12 cellular contexts compared by ENCODE assay signal in the genomic region with DNA sequence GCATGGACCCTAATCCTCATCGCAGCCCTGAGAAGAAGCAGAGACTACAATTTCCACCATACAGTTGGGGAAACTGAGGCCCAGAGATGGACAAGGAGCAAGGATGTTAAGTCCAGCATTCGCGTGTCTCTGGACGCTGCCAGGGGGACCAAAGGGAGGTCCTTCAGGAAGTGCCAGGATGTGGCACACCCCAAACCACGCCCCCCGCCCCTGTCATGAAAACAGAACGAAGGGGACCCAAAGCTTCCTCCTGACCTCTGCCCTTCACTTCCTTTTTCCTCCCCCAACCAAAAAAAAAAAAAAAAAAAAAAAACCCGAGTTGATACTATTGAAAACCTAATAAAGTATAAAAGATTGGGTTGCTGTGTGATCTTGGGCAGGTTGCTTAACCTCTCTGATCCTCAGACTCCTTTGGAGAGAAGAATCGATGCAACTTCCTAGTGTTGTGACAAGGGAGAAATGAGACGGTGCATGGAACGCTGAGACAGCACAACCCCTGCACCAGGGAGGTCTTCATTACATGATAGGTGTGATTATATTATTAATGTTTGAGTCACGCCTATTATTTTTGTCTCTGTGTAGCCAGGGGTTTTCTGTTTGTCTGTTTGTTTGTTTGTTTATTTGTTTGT. TPM values are rescaled to one million over a fixed set of nuclear protein-coding genes. Genes with fewer than 3 reads are reported as not detected.
A peak's percentile ranks its signal among the peaks of the same experiment; 100 is the strongest.
DNase-seq lines count a peak whose midpoint lies in the region; ATAC-seq, FAIRE-seq and TF ChIP-seq lines count a peak whose summit lies in the region.
"Had no signal": no experiment of that assay in that cellular context is flagged by ENCODE, and none has a peak within 500 bp of the region (broad histone marks: within the 10 kb centered on the region; RNA-seq: fewer than 3 reads in every experiment).

No MANE protein-coding gene starts in this region.

- no peaks in the 10 kb centered on the region for H3K9me3 ChIP-seq in right atrium auricular region
- H3K9me3 ChIP-seq in H1 (ENCODE audit: insufficient read depth in 2 of 2, low read depth in 1 of 2, low read length in 1 of 2) = no peaks in the 10 kb centered on the region
- H3K9me3 ChIP-seq in transverse colon = no peaks in the 10 kb centered on the region
- H3K9me3 ChIP-seq: ovary had no signal

- peaks cover 0 to 13% of the 10 kb centered on the region in 2 donors for H3K4me1 ChIP-seq in right atrium auricular region
- H3K4me1 ChIP-seq in H1 (replicated peaks in 1 of 4; ENCODE audit: control insufficient read depth in 3 of 4, insufficient read depth in 4 of 4, low read length in 3 of 4) = peaks cover 0 to 4% (median 2%) of the 10 kb centered on the region in 4 experiments; a peak in 2 of 7 replicates
- peaks cover 7 to 16% (median 12%) of the 10 kb centered on the region in 4 donors for H3K4me1 ChIP-seq in transverse colon

- WGBS in H1 (ENCODE audit: extremely low coverage in 1 of 2, insufficient coverage in 1 of 2, insufficient read length in 1 of 2, insufficient replicate concordance in 2 of 2, low coverage in 1 of 2, low lambda C conversion rate in 2 of 2, missing lambda C conversion rate in 1 of 2), 2 experiments = 71% methylated on average over 11 of the region's 12 CpGs; no CpG with 5 or more reads in 1 of the 2 experiments
- WGBS in transverse colon (ENCODE audit: low coverage in 1 of 2), 2 donors = 48 to 59% methylated on average over 5 to 12 of the region's 12 CpGs

- no peak overlapping the region for H3K4ac ChIP-seq in H1 (replicated peaks; ENCODE audit: insufficient read length, low read depth, low read length)

- no peaks in the 10 kb centered on the region for H3K79me1 ChIP-seq in H1 (ENCODE audit: low read depth, low read length)

- H2BK12ac ChIP-seq in H1 (ENCODE audit: low read depth, low read length) = no peak overlapping the region

- TF ChIP-seq RAD21 in H1 (IDR thresholded peaks at IDR 0.05 in 1 of 2, conservative IDR thresholded peaks at IDR 0.05 in 1 of 2; ENCODE audit: low read depth in 2 of 2, low read length in 2 of 2) = no peak

- H3K4me3 ChIP-seq in right atrium auricular region = no peak overlapping the region
- no peak overlapping the region for H3K4me3 ChIP-seq in H1 (ENCODE audit: extremely low read depth in 1 of 4, insufficient read depth in 2 of 4, low read depth in 3 of 4, low read length in 4 of 4)
- no peak overlapping the region for H3K4me3 ChIP-seq in transverse colon
- H3K4me3 ChIP-seq: ovary had no signal

- H4K91ac ChIP-seq in H1 (replicated peaks; ENCODE audit: insufficient read length, low read length) = no peak overlapping the region

- H3K4me2 ChIP-seq in H1 (ENCODE audit: insufficient read depth in 1 of 2, low read depth in 2 of 2, low read length in 2 of 2) = no peak overlapping the region; a peak in 1 of 4 replicates

- in situ Hi-C loops in transverse colon (cut with MboI; ENCODE audit: low pct_ligation_motif_present in 1 of 4, low pct_unique_long_range_greater_than_20kb in 1 of 4, low sequenced_read_pairs in 3 of 4) = no loop called here

- H2BK15ac ChIP-seq in H1 (ENCODE audit: low read length) = no peak overlapping the region

- H3K9ac ChIP-seq in H1 (replicated peaks in 1 of 4; ENCODE audit: extremely low read depth in 1 of 4, low read depth in 3 of 4, low read length in 3 of 4) = no peak overlapping the region

- peaks cover 0 to 2% of the 10 kb centered on the region in 2 experiments for H4K20me1 ChIP-seq in H1 (replicated peaks in 1 of 2; ENCODE audit: control insufficient read depth in 1 of 2, insufficient read depth in 2 of 2, low read length in 2 of 2)

- H4K8ac ChIP-seq in H1 (ENCODE audit: extremely low read depth, insufficient read depth, low read length) = no peak overlapping the region; the same call in 1 of the 2 replicates

- H4K5ac ChIP-seq in H1 (ENCODE audit: insufficient read length, low read depth, low read length) = no peak overlapping the region

- H3K9me3 Mint-ChIP-seq in activated CD4-positive, alpha-beta T cell treated with anti-CD3 and anti-CD28 coated beads, Interleukin-2, amount 10 ng/mL, durations not matched to agents 7 days and 5 days = no peaks in the 10 kb centered on the region

- no peak overlapping the region for H3K23ac ChIP-seq in H1 (ENCODE audit: insufficient read length)

- H3K36me3 Mint-ChIP-seq in activated CD4-positive, alpha-beta T cell treated with anti-CD3 and anti-CD28 coated beads, Interleukin-2, amount 10 ng/mL, durations not matched to agents 7 days and 5 days (ENCODE audit: low read depth) = no peaks in the 10 kb centered on the region

- TF ChIP-seq EP300 in H1 (IDR thresholded peaks at IDR 0.05; ENCODE audit: borderline replicate concordance in 1 of 2, low read depth in 2 of 2, low read length in 2 of 2) = no peak
- TF ChIP-seq EP300 in transverse colon (IDR thresholded peaks at IDR 0.05; ENCODE audit: low read depth) = no peak

- no peaks in the 10 kb centered on the region for H3K27me3 Mint-ChIP-seq in activated CD4-positive, alpha-beta T cell treated with anti-CD3 and anti-CD28 coated beads, Interleukin-2, amount 10 ng/mL, durations not matched to agents 7 days and 5 days

- no peak overlapping the region for H3K14ac ChIP-seq in H1 (ENCODE audit: insufficient read length)

- no peak overlapping the region for H2AFZ ChIP-seq in H1 (ENCODE audit: low read length)

- H3K27ac Mint-ChIP-seq in activated CD4-positive, alpha-beta T cell treated with anti-CD3 and anti-CD28 coated beads, Interleukin-2, amount 10 ng/mL, durations not matched to agents 7 days and 5 days = peak overlapping the region; percentile 93

- H2BK20ac ChIP-seq in H1 (ENCODE audit: low read length) = no peak overlapping the region

- H3K4me1 Mint-ChIP-seq in activated CD4-positive, alpha-beta T cell treated with anti-CD3 and anti-CD28 coated beads, Interleukin-2, amount 10 ng/mL, durations not matched to agents 7 days and 5 days = peaks cover 25% of the 10 kb centered on the region

- H2BK120ac ChIP-seq in H1 (replicated peaks; ENCODE audit: low read depth, low read length) = no peak overlapping the region

- H2BK5ac ChIP-seq in H1 (ENCODE audit: low read depth, low read length) = no peak overlapping the region

- TF ChIP-seq POLR2A in H1 (IDR thresholded peaks at IDR 0.05; ENCODE audit: control extremely low read depth in 1 of 2, low read depth in 2 of 2, low read length in 2 of 2) (no peak), transverse colon (IDR thresholded peaks at IDR 0.05) (no peak)

- H3K79me2 ChIP-seq in H1 (ENCODE audit: control insufficient read depth in 1 of 2, insufficient read depth in 2 of 2, low read length in 2 of 2) = peaks cover 2 to 6% of the 10 kb centered on the region in 2 experiments; a peak in 2 of 4 replicates

- 0 out of 2 replicates have a peak overlapping the region, but pooled peaks have one; percentile 53 for H2AK5ac ChIP-seq in H1 (ENCODE audit: low read depth, low read length)

- no peak overlapping the region for H3K18ac ChIP-seq in H1 (ENCODE audit: extremely low read depth, low read length)

- intact Hi-C loops in left ventricle myocardium superior (cut with micrococcal nuclease) = no loop called here
- intact Hi-C loops in transverse colon (cut with DNase I; ENCODE audit: low total_unique reads) = loop anchor here (5.0 kb wide), 1 partner anchor 82 kb away; a partner anchor contains a TSS

- no peak for FAIRE-seq in H1 (lab: Jason Lieb, UNC)

- peak overlapping the region; percentile 81 for H3K4me3 Mint-ChIP-seq in activated CD4-positive, alpha-beta T cell treated with anti-CD3 and anti-CD28 coated beads, Interleukin-2, amount 10 ng/mL, durations not matched to agents 7 days and 5 days

- no peak overlapping the region for H3K27ac ChIP-seq in right atrium auricular region
- H3K27ac ChIP-seq in H1 (ENCODE audit: low read depth, low read length) = no peak overlapping the region
- H3K27ac ChIP-seq in transverse colon = peak overlapping the region in 3 of 4 donors; percentile 100
- H3K27ac ChIP-seq: C4-2B, ovary had no signal

- TF ChIP-seq CTCF in right atrium auricular region (IDR thresholded peaks at IDR 0.05) (no peak), H1 (IDR thresholded peaks at IDR 0.05; ENCODE audit: control extremely low read depth in 1 of 3, insufficient read depth in 1 of 3, low read depth in 1 of 3, low read length in 3 of 3) (no peak), transverse colon (IDR thresholded peaks at IDR 0.05) (no peak)

- H3K27me3 ChIP-seq in right atrium auricular region (no peaks in the 10 kb centered on the region), H1 (replicated peaks in 1 of 4; ENCODE audit: control insufficient read depth in 3 of 4, extremely low read depth in 1 of 4, insufficient read depth in 3 of 4, low read length in 3 of 4) (peaks cover 10 to 24% (median 22%) of the 10 kb centered on the region in 4 experiments), transverse colon (no peaks in the 10 kb centered on the region)
- H3K27me3 ChIP-seq: ovary had no signal

- H3K23me2 ChIP-seq in H1 (ENCODE audit: low read depth, low read length) = peaks cover 5% of the 10 kb centered on the region; the same call in 1 of the 2 replicates

- DNase-seq in left ventricle myocardium superior (peak; percentile 74), right atrium auricular region (ENCODE audit: low spot score) (no peak), H1 (ENCODE audit: low read depth in 1 of 2, low spot score in 2 of 2) (no peak), transverse colon (peak; percentile 62), NOMO-1 treated with dmso at 0.1 percent for 144 hours (lab: John Stamatoyannopoulos, UW; ENCODE audit: unreplicated experiment) (no peak)
- DNase-seq in activated CD4-positive, alpha-beta T cell treated with anti-CD3 and anti-CD28 coated beads, Interleukin-2, amount 10 ng/mL, durations not matched to agents 7 days and 5 days = peak; percentile 76
- DNase-seq: islet precursor cell, NCI-H1092 had no signal

- CTCF ChIA-PET in activated CD4-positive, alpha-beta T cell treated with anti-CD3 and anti-CD28 coated beads, Interleukin-2, amount 10 ng/mL, durations not matched to agents 7 days and 5 days (lab: Charles Lee) = no interaction called here
- CTCF ChIA-PET in H1 (lab: Charles Lee; ENCODE audit: partially characterized antibody) = interaction anchor here (1.0 kb wide), 1 partner anchor 27 kb away, joined by 3 read pairs; no protein-coding TSS in a partner anchor

- ATAC-seq in left ventricle myocardium superior (no peak), HG03432 (IDR thresholded peaks at IDR 0.05; ENCODE audit: unreplicated experiment) (no peak), GM18502 (IDR thresholded peaks at IDR 0.05; ENCODE audit: poor library complexity, unreplicated experiment) (no peak)

- H3K36me3 ChIP-seq in right atrium auricular region (no peaks in the 10 kb centered on the region), H1 (ENCODE audit: control insufficient read depth in 2 of 4, insufficient read depth in 4 of 4, low read length in 3 of 4) (no peaks in the 10 kb centered on the region), transverse colon (no peaks in the 10 kb centered on the region)
- H3K36me3 ChIP-seq: ovary had no signal

- H3K56ac ChIP-seq in H1 (replicated peaks; ENCODE audit: insufficient read length, low read depth, low read length) = no peak overlapping the region

- POLR2A ChIA-PET in activated CD4-positive, alpha-beta T cell treated with anti-CD3 and anti-CD28 coated beads, Interleukin-2, amount 10 ng/mL, durations not matched to agents 7 days and 5 days (lab: Charles Lee) = no interaction called here
- POLR2A ChIA-PET in H1 (lab: Charles Lee; ENCODE audit: partially characterized antibody) = interaction anchor here (0.6 kb wide), 1 partner anchor 73 kb away, joined by 3 read pairs; no protein-coding TSS in a partner anchor

RNA-seq across cellular contexts. Expression of a gene that starts 2.7 kb away (rescaled TPM):
- total RNA-seq in left ventricle myocardium superior (35.2 TPM), right atrium auricular region (10 to 100 TPM; 33.8 to 50.0 TPM), transverse colon (100 to 1,000 TPM; 101 to 224 (median 141) TPM)
- 10 to 100 TPM; 39.4 to 47.5 TPM for total RNA-seq in activated CD4-positive, alpha-beta T cell treated with anti-CD3 and anti-CD28 coated beads, Interleukin-2, amount 10 ng/mL, durations not matched to agents 7 days and 5 days
- 16.6 and 17.8 TPM in 2 replicates for total RNA-seq in H1 (2021; fragmentation: NEBNext Ultra II Directional; extraction: Animal tissue kit (Norgen Biotek cat#: 25700))
- polyA plus RNA-seq in H1 (2011; rRNA removed) = 5.6 and 9.1 TPM in 2 replicates
- 5.6 TPM for polyA plus RNA-seq in H1 (2011; cell fraction: cytosol; rRNA removed)
- polyA plus RNA-seq in H1 (2011; cell fraction: nucleus; rRNA removed) = 19.7 TPM
- polyA plus RNA-seq in H1 (2012, experiment 1 of 2) = 5.4 to 9.5 TPM (median 8.5 TPM) in 4 replicates
- 4.5 TPM for polyA plus RNA-seq in H1 (2012, experiment 2 of 2)
- 17.9 TPM for polyA plus RNA-seq in H1 (2013, experiment 1 of 2)
- 15.8 TPM for polyA plus RNA-seq in H1 (2013, experiment 2 of 2)
- 3.1 and 3.5 TPM in 2 replicates for polyA minus RNA-seq in H1 (2011; rRNA and poly(A)+ RNA removed)
- polyA minus RNA-seq in H1 (2011; cell fraction: cytosol; rRNA and poly(A)+ RNA removed) = 9.5 TPM
- 14.4 TPM for polyA minus RNA-seq in H1 (2011; cell fraction: nucleus; rRNA and poly(A)+ RNA removed)

RNA-seq across cellular contexts. Expression of a gene that starts 54.5 kb away (rescaled TPM):
- 148 TPM for total RNA-seq in left ventricle myocardium superior
- total RNA-seq in right atrium auricular region = 10 to 100 TPM; 82.2 to 97.4 TPM
- total RNA-seq in activated CD4-positive, alpha-beta T cell treated with anti-CD3 and anti-CD28 coated beads, Interleukin-2, amount 10 ng/mL, durations not matched to agents 7 days and 5 days = 100 to 1,000 TPM; 175 to 202 TPM
- 161 and 162 TPM in 2 replicates for total RNA-seq in H1 (2021; fragmentation: NEBNext Ultra II Directional; extraction: Animal tissue kit (Norgen Biotek cat#: 25700))
- polyA plus RNA-seq in H1 (2011; rRNA removed) = 111 and 194 TPM in 2 replicates
- polyA plus RNA-seq in H1 (2011; cell fraction: cytosol; rRNA removed) = 126 TPM
- polyA plus RNA-seq in H1 (2011; cell fraction: nucleus; rRNA removed) = 193 TPM
- 112 to 185 TPM (median 178 TPM) in 4 replicates for polyA plus RNA-seq in H1 (2012, experiment 1 of 2)
- polyA plus RNA-seq in H1 (2012, experiment 2 of 2) = 196 TPM
- polyA plus RNA-seq in H1 (2013, experiment 1 of 2) = 112 TPM
- 109 TPM for polyA plus RNA-seq in H1 (2013, experiment 2 of 2)
- 37.2 and 48.1 TPM in 2 replicates for polyA minus RNA-seq in H1 (2011; rRNA and poly(A)+ RNA removed)
- 84.9 TPM for polyA minus RNA-seq in H1 (2011; cell fraction: cytosol; rRNA and poly(A)+ RNA removed)
- polyA minus RNA-seq in H1 (2011; cell fraction: nucleus; rRNA and poly(A)+ RNA removed) = 58.1 TPM
- total RNA-seq in transverse colon = 100 to 1,000 TPM; 136 to 199 (median 195) TPM

Comparison
In these comparisons a context has a peak if more than half of its experiments do, and no peak if none do; other contexts are left out.
1. DNase-seq: peak in left ventricle myocardium superior (single experiment), activated CD4-positive, alpha-beta T cell treated with anti-CD3 and anti-CD28 coated beads, Interleukin-2, amount 10 ng/mL, durations not matched to agents 7 days and 5 days (single experiment) and transverse colon (single experiment); none in right atrium auricular region (single experiment), H1 (0 of 2) and NOMO-1 treated with dmso at 0.1 percent for 144 hours (single experiment).
2. H3K27ac ChIP-seq: peak in transverse colon (3 of 4); none in right atrium auricular region (0 of 2) and H1 (single experiment).